16 cellular contexts compared by ENCODE assay signal in the genomic region with DNA sequence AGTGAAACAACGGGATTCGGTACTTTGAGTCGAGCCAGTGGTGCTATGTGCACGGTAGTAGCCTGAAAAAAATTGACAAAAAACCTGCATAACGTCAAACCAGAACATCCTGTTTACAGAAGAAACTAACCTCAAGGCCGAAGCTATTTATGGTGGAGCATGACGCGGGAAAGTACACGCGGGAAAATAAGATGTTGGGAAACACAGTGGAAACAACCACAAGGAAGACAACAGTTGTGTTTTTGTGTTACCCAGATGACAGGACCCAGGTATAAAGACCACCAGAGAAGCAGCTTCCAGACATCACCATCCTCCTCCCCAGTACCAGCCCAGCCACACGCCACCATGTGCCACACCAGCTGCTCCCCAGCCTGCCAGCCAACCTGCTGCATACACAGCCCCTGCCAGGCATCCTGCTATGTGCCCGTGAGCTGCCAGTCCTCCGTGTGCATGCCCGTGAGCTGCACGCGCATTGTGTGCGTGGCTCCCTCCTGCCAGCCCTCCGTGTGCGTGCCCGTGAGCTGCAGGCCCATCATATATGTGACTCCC. TPM values are rescaled to one million over a fixed set of nuclear protein-coding genes. Genes with fewer than 3 reads are reported as not detected.
DNase-seq lines count a peak whose midpoint lies in the region; ATAC-seq and TF ChIP-seq lines count a peak whose summit lies in the region.
"Had no signal": no experiment of that assay in that cellular context is flagged by ENCODE, and none has a peak within 500 bp of the region (broad histone marks: within the 10 kb centered on the region; RNA-seq: fewer than 3 reads in every experiment).

A gene with protein sequence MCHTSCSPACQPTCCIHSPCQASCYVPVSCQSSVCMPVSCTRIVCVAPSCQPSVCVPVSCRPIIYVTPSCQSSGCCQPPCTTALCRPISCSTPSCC (plus strand): TSS at position 298 of the 549 bp plus-strand sequence. CDS start 48 bp downstream, at position 346.

- H3K4me1 ChIP-seq in stomach: no peaks in the 10 kb centered on the region
- H3K4me1 ChIP-seq in left lung: no peaks in the 10 kb centered on the region
- H3K4me1 ChIP-seq: suprapubic skin had no signal

- POLR2A ChIA-PET in activated CD8-positive, alpha-beta T cell treated with anti-CD3 and anti-CD28 coated beads, Interleukin-2, amount 10 ng/mL, durations not matched to agents 7 days and 5 days (lab: Charles Lee): interaction anchor here (1.0 kb wide), 1 partner anchor 10 kb away, joined by 3 read pairs; no protein-coding TSS in a partner anchor

- TF ChIP-seq CTCF in stomach (IDR thresholded peaks at IDR 0.05) (no peak), left lung (IDR thresholded peaks at IDR 0.05) (no peak)

- H3K9me3 Mint-ChIP-seq in activated CD8-positive, alpha-beta T cell treated with anti-CD3 and anti-CD28 coated beads, Interleukin-2, amount 10 ng/mL, durations not matched to agents 7 days and 5 days (ENCODE audit: insufficient read depth): peaks cover 60% of the 10 kb centered on the region

- DNase-seq in activated T-cell treated with anti-CD3 and anti-CD28 coated beads, Interleukin-2, amount 50 U/mL, for 1 hour: peak; percentile 63
- DNase-seq in activated T-cell treated with anti-CD3 and anti-CD28 coated beads for 4 hours (no peak), stomach (no peak), left lung (no peak), kidney tubule cell (ENCODE audit: low spot score) (no peak), NCI-H69 (lab: John Stamatoyannopoulos, UW) (no peak)
- peak; percentile 64 for DNase-seq in activated CD8-positive, alpha-beta T cell treated with anti-CD3 and anti-CD28 coated beads, Interleukin-2, amount 10 ng/mL, durations not matched to agents 7 days and 5 days
- DNase-seq in effector CD8-positive, alpha-beta T cell (lab: John Stamatoyannopoulos, UW): peak; percentile 32
- DNase-seq: GDM1, GOT3, MG63, naive B cell, NCI-H82 had no signal

- H3K4me3 Mint-ChIP-seq in activated CD8-positive, alpha-beta T cell treated with anti-CD3 and anti-CD28 coated beads, Interleukin-2, amount 10 ng/mL, durations not matched to agents 7 days and 5 days: peak within 1 kb of the TSS; percentile 63

- H3K27ac Mint-ChIP-seq in activated CD8-positive, alpha-beta T cell treated with anti-CD3 and anti-CD28 coated beads, Interleukin-2, amount 10 ng/mL, durations not matched to agents 7 days and 5 days: peak within 1 kb of the TSS; percentile 96

- H3K27me3 ChIP-seq in stomach (peaks cover 0 to 31% (median 10%) of the 10 kb centered on the region in 3 donors), left lung (peaks cover 0 to 33% of the 10 kb centered on the region in 2 donors)
- H3K27me3 ChIP-seq: MG63 had no signal

- ATAC-seq in activated CD8-positive, alpha-beta T cell treated with anti-CD3 and anti-CD28 coated beads, Interleukin-2, amount 10 ng/mL, durations not matched to agents 7 days and 5 days: peak; percentile 74
- ATAC-seq in left lung: no peak

- H3K27me3 Mint-ChIP-seq in activated CD8-positive, alpha-beta T cell treated with anti-CD3 and anti-CD28 coated beads, Interleukin-2, amount 10 ng/mL, durations not matched to agents 7 days and 5 days (ENCODE audit: low read depth): peaks cover 3% of the 10 kb centered on the region

- intact Hi-C loops in stomach (cut with DNase I; ENCODE audit: low total_unique reads): no loop called here
- intact Hi-C loops in left lung (cut with DNase I): no loop called here

- H3K4me1 Mint-ChIP-seq in activated CD8-positive, alpha-beta T cell treated with anti-CD3 and anti-CD28 coated beads, Interleukin-2, amount 10 ng/mL, durations not matched to agents 7 days and 5 days (ENCODE audit: low read depth): peaks cover 59% of the 10 kb centered on the region

- no peaks in the 10 kb centered on the region for H3K36me3 ChIP-seq in stomach
- no peaks in the 10 kb centered on the region for H3K36me3 ChIP-seq in left lung
- H3K36me3 ChIP-seq: MG63, suprapubic skin had no signal

- 67 to 80% (median 72%) methylated on average over 20 of the region's 20 CpGs for WGBS in stomach, 5 donors

- no peak within 1 kb of the TSS for H3K4me3 ChIP-seq in stomach
- no peak within 1 kb of the TSS for H3K4me3 ChIP-seq in left lung
- H3K4me3 ChIP-seq: MG63, suprapubic skin had no signal

- H3K27ac ChIP-seq in stomach (peak within 1 kb of the TSS in 4 of 5 donors; percentile 7 to 57 (median 36)), left lung (no peak within 1 kb of the TSS)
- H3K27ac ChIP-seq: suprapubic skin had no signal

- CTCF ChIA-PET in activated CD8-positive, alpha-beta T cell treated with anti-CD3 and anti-CD28 coated beads, Interleukin-2, amount 10 ng/mL, durations not matched to agents 7 days and 5 days (lab: Charles Lee): interaction anchor here (0.7 to 2.1 kb wide), 4 partner anchors 34 to 85 kb away, joined by 3 to 7 read pairs (median 3); no protein-coding TSS in a partner anchor

- TF ChIP-seq POLR2A in stomach (IDR thresholded peaks at IDR 0.05): no peak

- TF ChIP-seq EP300 in stomach (IDR thresholded peaks at IDR 0.05): no peak

- peaks cover 0 to 22% (median 11%) of the 10 kb centered on the region in 4 donors for H3K9me3 ChIP-seq in stomach
- peaks cover 0 to 7% of the 10 kb centered on the region in 2 donors for H3K9me3 ChIP-seq in left lung

- H3K36me3 Mint-ChIP-seq in activated CD8-positive, alpha-beta T cell treated with anti-CD3 and anti-CD28 coated beads, Interleukin-2, amount 10 ng/mL, durations not matched to agents 7 days and 5 days (ENCODE audit: low read depth): peaks cover 69% of the 10 kb centered on the region

RNA-seq across cellular contexts. Expression of the gene that starts here (rescaled TPM):
- total RNA-seq in activated CD8-positive, alpha-beta T cell treated with anti-CD3 and anti-CD28 coated beads, Interleukin-2, amount 10 ng/mL, durations not matched to agents 7 days and 5 days: not detected
- total RNA-seq in stomach (not detected), left lung (not detected)
- not detected for polyA plus RNA-seq in stomach
- total RNA-seq: A673; T-helper 1 cell treated with Interleukin-12 subunit alpha and Interleukin-12 subunit beta and Interleukin-4 antibody, amounts not matched to agents 30 ng/mL and 1 ng/mL, for 36 hours had no signal

Comparison
In these comparisons a context has a peak if more than half of its experiments do, and no peak if none do; other contexts are left out.
1. DNase-seq: peak in activated T-cell treated with anti-CD3 and anti-CD28 coated beads, Interleukin-2, amount 50 U/mL, for 1 hour (single experiment) and effector CD8-positive, alpha-beta T cell (single experiment); none in activated T-cell treated with anti-CD3 and anti-CD28 coated beads for 4 hours (single experiment), stomach (single experiment), left lung (0 of 2), kidney tubule cell (single experiment) and NCI-H69 (single experiment).
2. Peak in DNase-seq and ATAC-seq in activated CD8-positive, alpha-beta T cell treated with anti-CD3 and anti-CD28 coated beads, Interleukin-2, amount 10 ng/mL, durations not matched to agents 7 days and 5 days; RNA of the gene not detected or under 1 TPM.
3. H3K27ac ChIP-seq: peak in stomach (4 of 5); none in left lung (0 of 2).